10 cellular contexts compared by ENCODE assay signal in the genomic region with DNA sequence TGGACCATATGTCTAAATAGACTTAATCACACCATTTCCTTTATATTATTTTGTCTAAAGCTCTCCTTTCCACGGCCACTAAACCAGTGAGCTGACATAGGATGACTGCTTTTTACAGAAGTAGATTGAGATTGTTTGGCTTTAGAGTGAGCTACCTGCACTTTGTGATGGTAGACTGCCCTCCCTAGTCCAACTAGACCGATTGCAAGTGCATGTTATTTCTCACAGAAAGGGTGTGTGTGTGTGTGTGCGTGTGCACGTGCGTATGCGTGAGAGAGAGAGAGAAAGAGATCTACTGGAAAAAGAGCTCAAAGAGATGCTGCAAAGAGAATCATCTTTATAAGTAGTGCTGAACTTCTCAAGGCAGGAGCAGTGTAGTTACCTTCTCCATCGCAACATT.
DNase-seq lines count a peak whose midpoint lies in the region; ATAC-seq lines count a peak whose summit lies in the region.
"Had no signal": no experiment of that assay in that cellular context is flagged by ENCODE, and none has a peak within 500 bp of the region (broad histone marks: within the 10 kb centered on the region; RNA-seq: fewer than 3 reads in every experiment).

No MANE protein-coding gene starts in this region.

- H3K27me3 ChIP-seq in naive thymus-derived CD4-positive, alpha-beta T cell (ENCODE audit: control insufficient read depth in 2 of 2, insufficient read depth in 2 of 2, low read length in 2 of 2), result no peaks in the 10 kb centered on the region

- peaks cover 8% of the 10 kb centered on the region for H3K36me3 Mint-ChIP-seq in activated T-helper 17 cell treated with anti-CD3 and anti-CD28 coated beads, Interleukin-2, amount 50 U/mL, for 72 hours (ENCODE audit: low read depth)
- H3K36me3 Mint-ChIP-seq in naive thymus-derived CD4-positive, alpha-beta T cell, result peaks cover 6 to 35% (median 8%) of the 10 kb centered on the region in 5 donors

- POLR2A ChIA-PET in naive thymus-derived CD4-positive, alpha-beta T cell (lab: Charles Lee), result interaction anchor here (0.7 kb wide), 2 partner anchors 101 to 314 kb away, joined by 3 read pairs; no protein-coding TSS in a partner anchor

- DNase-seq in NCI-H1105 treated with DMSO at 0.1 percent for 48 hours (lab: John Stamatoyannopoulos, UW) (peak; percentile 17), NCI-H1105 (lab: John Stamatoyannopoulos, UW) (no peak), KBM-7 (peak; percentile 67), NCI-H446 (lab: John Stamatoyannopoulos, UW) (no peak)
- DNase-seq in naive thymus-derived CD4-positive, alpha-beta T cell, result peak in 7 of 9 donors; percentile 12 to 60 (median 29)
- DNase-seq: right cardiac atrium had no signal

- in situ Hi-C loops in KBM-7 (cut with MboI; ENCODE audit: low pct_unique_long_range_greater_than_20kb, low sequenced_read_pairs), result no loop called here

- H3K27me3 Mint-ChIP-seq in activated T-helper 17 cell treated with anti-CD3 and anti-CD28 coated beads, Interleukin-2, amount 50 U/mL, for 72 hours, result no peaks in the 10 kb centered on the region
- no peaks in the 10 kb centered on the region for H3K27me3 Mint-ChIP-seq in naive thymus-derived CD4-positive, alpha-beta T cell
- H3K27me3 Mint-ChIP-seq: activated naive CD8-positive, alpha-beta T cell had no signal

- ATAC-seq in activated T-helper 17 cell treated with anti-CD3 and anti-CD28 coated beads, Interleukin-2, amount 50 U/mL, for 72 hours (replicated peaks), result no peak
- peak; percentile 70 for ATAC-seq in naive thymus-derived CD4-positive, alpha-beta T cell
- ATAC-seq in HG03342 (IDR thresholded peaks at IDR 0.05; ENCODE audit: unreplicated experiment) (no peak), GM21367 (IDR thresholded peaks at IDR 0.05; ENCODE audit: unreplicated experiment) (no peak)

- peaks cover 10 to 15% of the 10 kb centered on the region in 2 donors for H3K4me1 ChIP-seq in naive thymus-derived CD4-positive, alpha-beta T cell (ENCODE audit: control insufficient read depth in 2 of 2, insufficient read depth in 2 of 2, low read length in 2 of 2)

- intact Hi-C loops in naive thymus-derived CD4-positive, alpha-beta T cell (cut with micrococcal nuclease), result loop anchor here (1.0 to 5.0 kb wide), 5 partner anchors 22 to 211 kb away; no protein-coding TSS in a partner anchor

- no peaks in the 10 kb centered on the region for H3K36me3 ChIP-seq in naive thymus-derived CD4-positive, alpha-beta T cell (ENCODE audit: control insufficient read depth in 2 of 3, insufficient read depth in 3 of 3, low read length in 3 of 3)

- CTCF ChIA-PET in naive thymus-derived CD4-positive, alpha-beta T cell (lab: Charles Lee), result interaction anchor here (0.6 to 1.6 kb wide), 6 partner anchors 32 to 628 kb away, joined by 3 to 11 read pairs (median 4); no protein-coding TSS in a partner anchor

- peaks cover 30% of the 10 kb centered on the region for H3K4me1 Mint-ChIP-seq in activated T-helper 17 cell treated with anti-CD3 and anti-CD28 coated beads, Interleukin-2, amount 50 U/mL, for 72 hours
- peaks cover 18 to 44% (median 26%) of the 10 kb centered on the region in 7 donors for H3K4me1 Mint-ChIP-seq in naive thymus-derived CD4-positive, alpha-beta T cell

- H3K27ac Mint-ChIP-seq in activated T-helper 17 cell treated with anti-CD3 and anti-CD28 coated beads, Interleukin-2, amount 50 U/mL, for 72 hours, result peak overlapping the region; percentile 72
- H3K27ac Mint-ChIP-seq in naive thymus-derived CD4-positive, alpha-beta T cell, result peak overlapping the region in 5 of 9 donors; percentile 4 to 52 (median 12)
- H3K27ac Mint-ChIP-seq: activated naive CD8-positive, alpha-beta T cell had no signal

- no peak overlapping the region for H3K4me3 ChIP-seq in naive thymus-derived CD4-positive, alpha-beta T cell (ENCODE audit: low read length)

- H3K9me3 ChIP-seq in naive thymus-derived CD4-positive, alpha-beta T cell (ENCODE audit: control insufficient read depth in 2 of 3, low read length in 3 of 3), result no peaks in the 10 kb centered on the region

- H3K4me3 Mint-ChIP-seq in activated T-helper 17 cell treated with anti-CD3 and anti-CD28 coated beads, Interleukin-2, amount 50 U/mL, for 72 hours, result peak overlapping the region; percentile 71
- peak overlapping the region in 7 of 10 donors; percentile 1 to 76 (median 8) for H3K4me3 Mint-ChIP-seq in naive thymus-derived CD4-positive, alpha-beta T cell
- H3K4me3 Mint-ChIP-seq: activated naive CD8-positive, alpha-beta T cell had no signal

- H3K9me3 Mint-ChIP-seq in activated T-helper 17 cell treated with anti-CD3 and anti-CD28 coated beads, Interleukin-2, amount 50 U/mL, for 72 hours, result no peaks in the 10 kb centered on the region
- peaks cover 0 to 7% (median 0%) of the 10 kb centered on the region in 11 donors for H3K9me3 Mint-ChIP-seq in naive thymus-derived CD4-positive, alpha-beta T cell

- no peak overlapping the region for H3K27ac ChIP-seq in naive thymus-derived CD4-positive, alpha-beta T cell (ENCODE audit: low read depth, low read length)

Comparison
In these comparisons a context has a peak if more than half of its experiments do, and no peak if none do; other contexts are left out.
1. DNase-seq: peak in NCI-H1105 treated with DMSO at 0.1 percent for 48 hours (single experiment), KBM-7 (single experiment) and naive thymus-derived CD4-positive, alpha-beta T cell (7 of 9); none in NCI-H1105 (single experiment) and NCI-H446 (0 of 2).